14 cellular contexts compared by ENCODE assay signal in genomic region chr16:58034128-58034685, GRCh38. TPM values are rescaled to one million over a fixed set of nuclear protein-coding genes. Genes with fewer than 3 reads are reported as not detected.
DNase-seq lines count a peak whose midpoint lies in the region; ATAC-seq and TF ChIP-seq lines count a peak whose summit lies in the region.
"Had no signal": no experiment of that assay in that cellular context is flagged by ENCODE, and none has a peak within 500 bp of the region (broad histone marks: within the 10 kb centered on the region; RNA-seq: fewer than 3 reads in every experiment).

No MANE protein-coding gene starts in this region.

- H4K20me1 ChIP-seq in OCI-LY7 (ENCODE audit: insufficient read depth, low read length) = no peaks in the 10 kb centered on the region

- peaks cover 45% of the 10 kb centered on the region for H3K4me1 ChIP-seq in OCI-LY7 (ENCODE audit: insufficient read depth, low read length, poor library complexity, severe bottlenecking)

- H3K36me3 ChIP-seq in OCI-LY7 (ENCODE audit: insufficient read depth, low read length) = no peaks in the 10 kb centered on the region

- peak; percentile 2 for ATAC-seq in Right ventricle myocardium superior (ENCODE audit: poor library complexity)
- no peak for ATAC-seq in left cardiac atrium
- ATAC-seq in left ventricle myocardium superior = peak; percentile 6
- no peak for ATAC-seq in GM18502 (IDR thresholded peaks at IDR 0.05; ENCODE audit: poor library complexity, unreplicated experiment)
- no peak for ATAC-seq in GM21529 (IDR thresholded peaks at IDR 0.05; ENCODE audit: unreplicated experiment)
- ATAC-seq in omental fat pad (ENCODE audit: low FRiP score) = no peak

- BruUV-seq in OCI-LY7 (replicated peaks; lab: Mats Ljungman, UMichigan) = no TSS peak

- H3K9me3 ChIP-seq in OCI-LY7 (ENCODE audit: low read length) = no peaks in the 10 kb centered on the region

- CTCF ChIA-PET in OCI-LY7 (lab: Charles Lee; ENCODE audit: unreplicated experiment) = interaction anchor here (0.5 to 1.4 kb wide), 8 partner anchors 36 to 1625 kb away, joined by 3 to 13 read pairs (median 4); partner anchors contain the start of gene CFAP20

- POLR2A ChIA-PET in OCI-LY7 (lab: Charles Lee) = interaction anchor here (0.7 to 1.8 kb wide), 5 partner anchors 19 to 96 kb away, joined by 3 to 5 read pairs (median 3); partner anchors contain the start of gene CFAP20

- DNase-seq in Right ventricle myocardium superior = peak; percentile 38
- DNase-seq in left cardiac atrium = no peak
- DNase-seq in OCI-LY7 (ENCODE audit: low spot score) = peak; percentile 31
- no peak for DNase-seq in left ventricle myocardium superior
- DNase-seq in C1 segment of cervical spinal cord (lab: John Stamatoyannopoulos, UW) = no peak
- DNase-seq in omental fat pad (ENCODE audit: low spot score) = no peak
- DNase-seq: HFFc6, KG1, NCI-H1092, NCI-H2081 treated with DMSO at 0.1 percent for 48 hours, NCI-H2227 treated with DMSO at 0.1 percent for 48 hours, NCI-H524 had no signal

- peak overlapping the region; percentile 54 for H3K27ac ChIP-seq in OCI-LY7 (ENCODE audit: low read depth, low read length, poor library complexity, severe bottlenecking)

- peak overlapping the region; percentile 46 for H3K4me3 ChIP-seq in OCI-LY7 (ENCODE audit: low read depth, low read length, poor library complexity, severe bottlenecking)

- H3K9me2 ChIP-seq in OCI-LY7 (ENCODE audit: insufficient read depth, low read length) = no peaks in the 10 kb centered on the region

- H3K4me2 ChIP-seq in OCI-LY7 (ENCODE audit: low read length) = peak overlapping the region; percentile 75

- TF ChIP-seq CTCF in OCI-LY7 (conservative IDR thresholded peaks at IDR 0.05; ENCODE audit: low read length) (no peak), omental fat pad (IDR thresholded peaks at IDR 0.05) (no peak)

- no peaks in the 10 kb centered on the region for H3K79me2 ChIP-seq in OCI-LY7 (ENCODE audit: insufficient read depth, low read depth, low read length)

- H2AFZ ChIP-seq in OCI-LY7 (ENCODE audit: low read length) = peak overlapping the region; percentile 63

- intact Hi-C loops in Right ventricle myocardium superior (cut with DNase I) (no loop called here), left cardiac atrium (cut with DNase I) (no loop called here), OCI-LY7 (cut with micrococcal nuclease; ENCODE audit: unreplicated experiment) (no loop called here), left ventricle myocardium superior (cut with micrococcal nuclease) (no loop called here)

RNA-seq across cellular contexts. Expression of gene MMP15, which starts 8.7 kb away (rescaled TPM):
- total RNA-seq in Right ventricle myocardium superior = 55.2 TPM
- total RNA-seq in left cardiac atrium = 10 to 100 TPM; 46.2 to 52.9 TPM
- total RNA-seq in OCI-LY7 (2014; rRNA removed; shearing (Covaris generic)) = not detected in 2 replicates
- 0.18 and 0.21 TPM in 2 replicates for total RNA-seq in OCI-LY7 (2022)
- total RNA-seq in left ventricle myocardium superior = 62.2 TPM
- total RNA-seq in omental fat pad = 10 to 100 TPM in 3 of 4 donors, 1 to 10 TPM in 1; 5.5 to 15.2 (median 14.4) TPM

RNA-seq across cellular contexts. Expression of gene USB1, which starts 33.0 kb away (rescaled TPM):
- total RNA-seq in Right ventricle myocardium superior = 32.1 TPM
- 10 to 100 TPM; 32.3 to 37.7 TPM for total RNA-seq in left cardiac atrium
- total RNA-seq in OCI-LY7 (2014; rRNA removed; shearing (Covaris generic)) = 10.4 and 12.5 TPM in 2 replicates
- total RNA-seq in OCI-LY7 (2022) = 39.5 and 48.3 TPM in 2 replicates
- total RNA-seq in left ventricle myocardium superior = 28.3 TPM
- total RNA-seq in omental fat pad = 10 to 100 TPM; 18.8 to 42.5 (median 33.4) TPM

RNA-seq across cellular contexts. Expression of gene ZNF319, which starts 33.7 kb away (rescaled TPM):
- total RNA-seq in Right ventricle myocardium superior = 8.1 TPM
- total RNA-seq in left cardiac atrium = 1 to 10 TPM; 5.9 to 8.1 TPM
- 4.2 and 4.7 TPM in 2 replicates for total RNA-seq in OCI-LY7 (2014; rRNA removed; shearing (Covaris generic))
- total RNA-seq in OCI-LY7 (2022) = 12.7 and 13.0 TPM in 2 replicates
- 9.2 TPM for total RNA-seq in left ventricle myocardium superior
- 1 to 10 TPM; 3.2 to 9.1 (median 5.6) TPM for total RNA-seq in omental fat pad

Comparison
In these comparisons a context has a peak if more than half of its experiments do, and no peak if none do; other contexts are left out.
1. ATAC-seq: peak in Right ventricle myocardium superior (single experiment) and left ventricle myocardium superior (single experiment); none in left cardiac atrium (0 of 2), GM18502 (single experiment), GM21529 (single experiment) and omental fat pad (single experiment).
2. DNase-seq: peak in Right ventricle myocardium superior (single experiment) and OCI-LY7 (single experiment); none in left cardiac atrium (single experiment), left ventricle myocardium superior (single experiment), C1 segment of cervical spinal cord (0 of 14) and omental fat pad (single experiment).
3. RNA of gene MMP15, which starts 8.7 kb away (total RNA-seq): 62.2 TPM in left ventricle myocardium superior (single experiment), 55.2 TPM in Right ventricle myocardium superior (single experiment), 46.2 to 52.9 TPM in left cardiac atrium and 5.5 to 15.2 TPM in omental fat pad; 0.18 to 0.21 TPM in OCI-LY7; every median in the first group is over 4 times any median in the second.